8 cellular contexts compared by ENCODE assay signal in genomic region chr1:206686486-206687249, GRCh38. TPM values are rescaled to one million over a fixed set of nuclear protein-coding genes. Genes with fewer than 3 reads are reported as not detected.
DNase-seq lines count a peak whose midpoint lies in the region; ATAC-seq and TF ChIP-seq lines count a peak whose summit lies in the region.

No MANE protein-coding gene starts in this region.

- H4K12ac ChIP-seq in trophoblast cell (ENCODE audit: low read depth, low read length) = no peak overlapping the region

- no peak overlapping the region for H4K8ac ChIP-seq in trophoblast cell (ENCODE audit: low read depth, low read length)

- peak overlapping the region; percentile 75 for H3K9ac ChIP-seq in trophoblast cell (ENCODE audit: low read length)

- peaks cover 4% of the 10 kb centered on the region for H3K27me3 ChIP-seq in trophoblast cell (ENCODE audit: insufficient read depth, low read length)

- H3K9me3 ChIP-seq in trophoblast cell (ENCODE audit: insufficient read depth, low read depth, low read length) = no peaks in the 10 kb centered on the region

- H4K91ac ChIP-seq in trophoblast cell (ENCODE audit: low read depth, low read length) = peak overlapping the region; percentile 76

- no peak overlapping the region for H2AK5ac ChIP-seq in trophoblast cell (ENCODE audit: low read length)

- DNase-seq in AG04449 (ENCODE audit: low read depth, low spot score) (no peak), RWPE1 (ENCODE audit: low spot score) (peak; percentile 61), epithelial cell of esophagus (ENCODE audit: low read depth) (no peak), trophoblast cell (no peak), EL (no peak), dermis blood vessel endothelial cell (no peak)

- POLR2A ChIA-PET in AG04449 (lab: Yijun Ruan, JAX) (no interaction called here), RWPE1 (lab: Yijun Ruan, JAX; ENCODE audit: low non-redundant PET) (interaction anchor here (1.2 kb wide), 1 partner anchor 52 kb away, joined by 5 read pairs; the partner anchor contains the start of gene DYRK3)

- ATAC-seq in GM18909 (IDR thresholded peaks at IDR 0.05; ENCODE audit: poor library complexity, unreplicated experiment) = peak; percentile 32
- ATAC-seq in GM18502 (IDR thresholded peaks at IDR 0.05; ENCODE audit: poor library complexity, unreplicated experiment) = no peak

- CTCF ChIA-PET in AG04449 (lab: Yijun Ruan, JAX) = interaction anchor here (0.7 to 5.2 kb wide), 6 partner anchors 12 to 83 kb away, joined by 3 to 35 read pairs (median 10); partner anchors contain the start of gene EIF2D
- CTCF ChIA-PET in RWPE1 (lab: Yijun Ruan, JAX) = no interaction called here

- no peak overlapping the region for H3K14ac ChIP-seq in trophoblast cell (ENCODE audit: low read length)

- H3K79me1 ChIP-seq in trophoblast cell (ENCODE audit: low read length) = peaks cover 6% of the 10 kb centered on the region

- H2BK5ac ChIP-seq in trophoblast cell (ENCODE audit: low read depth, low read length, poor library complexity) = no peak overlapping the region

- H3K27ac ChIP-seq in RWPE1 (peak overlapping the region; percentile 90), trophoblast cell (ENCODE audit: low read depth, low read length) (peak overlapping the region; percentile 77)

- H3K36me3 ChIP-seq in trophoblast cell (ENCODE audit: control insufficient read depth in 1 of 2, insufficient read depth in 2 of 2, low read length in 2 of 2) = no peaks in the 10 kb centered on the region

- TF ChIP-seq CTCF in AG04449 (IDR thresholded peaks at IDR 0.05; ENCODE audit: insufficient read depth, low read length, missing control alignments) (no peak), RWPE1 (conservative IDR thresholded peaks at IDR 0.05; ENCODE audit: low read depth) (no peak), epithelial cell of esophagus (IDR thresholded peaks at IDR 0.05; ENCODE audit: insufficient read depth, low read depth, low read length, missing control alignments) (no peak)

- H3K79me2 ChIP-seq in trophoblast cell (ENCODE audit: control insufficient read depth, insufficient read depth, low read length, poor library complexity) = peaks cover 22% of the 10 kb centered on the region

- no peak overlapping the region for H2BK12ac ChIP-seq in trophoblast cell (ENCODE audit: low read length)

- H3K23ac ChIP-seq in trophoblast cell (ENCODE audit: low read length) = peak overlapping the region; percentile 44

- H3K4me3 ChIP-seq in AG04449 (ENCODE audit: low read depth, low read length) (peak overlapping the region; percentile 81), epithelial cell of esophagus (ENCODE audit: low read length) (peak overlapping the region; percentile 76), trophoblast cell (ENCODE audit: low read depth, low read length) (peak overlapping the region; percentile 81)

- H2AFZ ChIP-seq in trophoblast cell (ENCODE audit: insufficient read depth, low read length, poor library complexity) = no peak overlapping the region

- no peak overlapping the region for H3K18ac ChIP-seq in trophoblast cell (ENCODE audit: low read length)

- no peak overlapping the region for H2BK120ac ChIP-seq in trophoblast cell (ENCODE audit: insufficient read depth, low read length, poor library complexity)

- H3K4me1 ChIP-seq in trophoblast cell (ENCODE audit: control insufficient read depth in 1 of 2, insufficient read depth in 2 of 2, low read length in 2 of 2) = peaks cover 13 to 22% of the 10 kb centered on the region in 2 experiments

- H3K4ac ChIP-seq in trophoblast cell (ENCODE audit: low read depth, low read length) = peak overlapping the region; percentile 92

- H3K4me2 ChIP-seq in trophoblast cell (ENCODE audit: low read length) = peak overlapping the region; percentile 86

- no CpG with 5 or more reads among the region's 7 CpGs for WGBS in trophoblast cell (ENCODE audit: extremely low coverage, insufficient coverage, insufficient read length)

RNA-seq across cellular contexts. Expression of gene MAPKAPK2, which starts 2.0 kb away (rescaled TPM):
- 41.7 and 41.9 TPM in 2 replicates for polyA plus RNA-seq in trophoblast cell (2013)
- 33.7 and 50.8 TPM in 2 replicates for total RNA-seq in dermis blood vessel endothelial cell

RNA-seq across cellular contexts. Expression of gene DYRK3, which starts 51.3 kb away (rescaled TPM):
- polyA plus RNA-seq in trophoblast cell (2013) = 0.15 and 0.19 TPM in 2 replicates
- 11.4 and 12.6 TPM in 2 replicates for total RNA-seq in dermis blood vessel endothelial cell
